ENCODE assay signal across 26 cellular contexts in genomic region chr19:30376272-30376671, GRCh38. TPM values are rescaled to one million over a fixed set of nuclear protein-coding genes. Genes with fewer than 3 reads are reported as not detected.
"Had no signal": no experiment of that assay in that cellular context is flagged by ENCODE, and none has a peak within 500 bp of the region (broad histone marks: within the 10 kb centered on the region; RNA-seq: fewer than 3 reads in every experiment).

No MANE protein-coding gene starts in this region.

- H3K4me3 Mint-ChIP-seq: activated T-helper 1 cell treated with anti-CD3 and anti-CD28 coated beads, Interleukin-12 subunit alpha, Interleukin-12 subunit beta, Interleukin-2, Interleukin-4 antibody, amounts not matched to agents 30 ng/mL and 10 ng/mL and 1 ng/mL, durations not matched to agents 14 hours and 24 hours and 36 hours; dendritic cell treated with granulocyte-macrophage colony-stimulating factor and Interleukin-4, amounts not matched to agents 40 ng/mL and 50 ng/mL, for 4 days; T-cell had no signal

- H3K4me1 Mint-ChIP-seq: activated naive CD4-positive, alpha-beta T cell treated with anti-CD3 and anti-CD28 coated beads, Interleukin-2, amount 10 ng/mL, durations not matched to agents 7 days and 5 days; T-cell had no signal

- H3K9me3 Mint-ChIP-seq: activated naive CD4-positive, alpha-beta T cell treated with anti-CD3 and anti-CD28 coated beads, Interleukin-2, amount 10 ng/mL, durations not matched to agents 7 days and 5 days; activated T-helper 1 cell treated with anti-CD3 and anti-CD28 coated beads, Interleukin-12 subunit alpha, Interleukin-12 subunit beta, Interleukin-2, Interleukin-4 antibody, amounts not matched to agents 30 ng/mL and 10 ng/mL and 1 ng/mL, durations not matched to agents 14 hours and 24 hours and 36 hours; dendritic cell treated with granulocyte-macrophage colony-stimulating factor and Interleukin-4, amounts not matched to agents 40 ng/mL and 50 ng/mL, for 4 days; T-cell had no signal

- DNase-seq: activated CD4-positive, alpha-beta T cell treated with anti-CD3 and anti-CD28 coated beads for 4 hours; activated CD4-positive, alpha-beta T cell treated with anti-CD3 and anti-CD28 coated beads, Interleukin-2, amount 50 U/mL, for 48 hours; activated CD8-positive, alpha-beta memory T cell treated with anti-CD3 and anti-CD28 coated beads, Interleukin-2, amount 50 U/mL, for 4 hours; activated gamma-delta T cell; activated naive CD4-positive, alpha-beta T cell treated with anti-CD3 and anti-CD28 coated beads, Interleukin-2, amount 10 ng/mL, durations not matched to agents 7 days and 5 days; activated T-cell treated with anti-CD3 and anti-CD28 coated beads, Interleukin-2, amount 50 U/mL, for 1 hour; amniotic stem cell; central memory CD4-positive, alpha-beta T cell; effector CD4-positive, alpha-beta T cell; gastrocnemius medialis; left cardiac atrium; mammary epithelial cell; midbrain; naive thymus-derived CD4-positive, alpha-beta T cell; right cardiac atrium; spleen; stimulated activated naive CD4-positive, alpha-beta T cell treated with Interleukin-2 at 50 U/mL for 16 hours; T-cell; thyroid gland had no signal

- H3K4me2 ChIP-seq: hepatocyte had no signal

- H3K4me1 ChIP-seq: gastrocnemius medialis had no signal

- H3K27ac ChIP-seq: gastrocnemius medialis, hepatocyte, spleen, thyroid gland, upper lobe of left lung had no signal

- H3K36me3 Mint-ChIP-seq: activated naive CD4-positive, alpha-beta T cell treated with anti-CD3 and anti-CD28 coated beads, Interleukin-2, amount 10 ng/mL, durations not matched to agents 7 days and 5 days; naive thymus-derived CD4-positive, alpha-beta T cell; T-cell had no signal

- ATAC-seq: gastrocnemius medialis; left cardiac atrium; naive thymus-derived CD4-positive, alpha-beta T cell; T-cell had no signal

- H3K79me2 ChIP-seq: hepatocyte had no signal

- H3K9me3 ChIP-seq: gastrocnemius medialis, spleen, thyroid gland, upper lobe of left lung had no signal

- H3K27ac Mint-ChIP-seq: activated naive CD4-positive, alpha-beta T cell treated with anti-CD3 and anti-CD28 coated beads, Interleukin-2, amount 10 ng/mL, durations not matched to agents 7 days and 5 days; activated T-helper 1 cell treated with anti-CD3 and anti-CD28 coated beads, Interleukin-12 subunit alpha, Interleukin-12 subunit beta, Interleukin-2, Interleukin-4 antibody, amounts not matched to agents 30 ng/mL and 10 ng/mL and 1 ng/mL, durations not matched to agents 14 hours and 24 hours and 36 hours; dendritic cell treated with granulocyte-macrophage colony-stimulating factor and Interleukin-4, amounts not matched to agents 40 ng/mL and 50 ng/mL, for 4 days; naive thymus-derived CD4-positive, alpha-beta T cell; T-cell had no signal

- H2AFZ ChIP-seq: hepatocyte had no signal

- H3K27me3 ChIP-seq: thyroid gland had no signal

RNA-seq across cellular contexts. Expression of gene ZNF536, which starts 4.1 kb away (rescaled TPM):
- total RNA-seq: activated CD8-positive, alpha-beta memory T cell treated with anti-CD3 and anti-CD28 coated beads for 36 hours; activated T-helper 1 cell treated with anti-CD3 and anti-CD28 coated beads, Interleukin-12 subunit alpha, Interleukin-12 subunit beta, Interleukin-2, Interleukin-4 antibody, amounts not matched to agents 30 ng/mL and 10 ng/mL and 1 ng/mL, durations not matched to agents 14 hours and 24 hours and 36 hours; epithelial cell of proximal tubule; mammary epithelial cell; naive thymus-derived CD4-positive, alpha-beta T cell; T-helper 2 cell treated with Interferon-gamma antibody and Interleukin-4, amounts not matched to agents 100 ng/mL and 5 ng/mL, for 36 hours had no signal
